Comparison of ENCODE assay signal across 15 cellular contexts in genomic region chr3:197238842-197239241, GRCh38. TPM values are rescaled to one million over a fixed set of nuclear protein-coding genes. Genes with fewer than 3 reads are reported as not detected.
DNase-seq lines count a peak whose midpoint lies in the region; ATAC-seq and TF ChIP-seq lines count a peak whose summit lies in the region.
"Had no signal": no experiment of that assay in that cellular context is flagged by ENCODE, and none has a peak within 500 bp of the region (broad histone marks: within the 10 kb centered on the region; RNA-seq: fewer than 3 reads in every experiment).

No MANE protein-coding gene starts in this region.

- intact Hi-C loops in natural killer cell (cut with micrococcal nuclease), result no loop called here

- no peak for DNase-seq in natural killer cell
- no peak for DNase-seq in NCI-H748 treated with DMSO at 0.1 percent for 48 hours (lab: John Stamatoyannopoulos, UW)
- no peak for DNase-seq in NCI-H1436 (lab: John Stamatoyannopoulos, UW)
- DNase-seq in activated CD4-positive, CD25-positive, alpha-beta regulatory T cell treated with anti-CD3 and anti-CD28 coated beads, Interleukin-2, amount 50 U/mL, for 72 hours, result no peak
- DNase-seq: activated CD4-positive, alpha-beta T cell treated with anti-CD3 and anti-CD28 coated beads, Interleukin-2, amount 50 U/mL, for 4 hours; aorta; DMS 273 treated with DMSO at 0.1 percent for 48 hours; NCI-H1092; Peyer's patch; stimulated activated CD4-positive, alpha-beta T cell treated with anti-CD3 and anti-CD28 coated beads, Interleukin-4, amount 100 ng/mL, for 4 hours; thyroid gland had no signal

- ATAC-seq in GM18508 (IDR thresholded peaks at IDR 0.05; ENCODE audit: insufficient read depth, unreplicated experiment) (peak; percentile 47), GM21367 (IDR thresholded peaks at IDR 0.05; ENCODE audit: unreplicated experiment) (peak; percentile 46), natural killer cell (no peak)
- ATAC-seq: SK-N-SH treated with all-trans-retinoic acid at 6 μM for 48 hours had no signal

- H3K9me3 Mint-ChIP-seq in IgD-negative memory B cell, result peaks cover 0 to 13% (median 4%) of the 10 kb centered on the region in 3 donors
- H3K9me3 Mint-ChIP-seq in natural killer cell, result peaks cover 4 to 19% of the 10 kb centered on the region in 2 donors

- H3K4me3 Mint-ChIP-seq in IgD-negative memory B cell (peak overlapping the region in 3 of 4 donors; percentile 1 to 66 (median 11)), natural killer cell (no peak overlapping the region)

- H3K27me3 Mint-ChIP-seq in IgD-negative memory B cell (no peaks in the 10 kb centered on the region), natural killer cell (ENCODE audit: low read depth in 2 of 2) (no peaks in the 10 kb centered on the region)

- H3K4me1 Mint-ChIP-seq in IgD-negative memory B cell, result peaks cover 31 to 41% (median 34%) of the 10 kb centered on the region in 3 donors
- H3K4me1 Mint-ChIP-seq in natural killer cell, result peaks cover 70 to 77% of the 10 kb centered on the region in 2 donors

- H3K36me3 Mint-ChIP-seq in IgD-negative memory B cell, result peaks cover 13% of the 10 kb centered on the region
- H3K36me3 Mint-ChIP-seq in natural killer cell, result peaks cover 49% of the 10 kb centered on the region

- H3K27ac Mint-ChIP-seq in IgD-negative memory B cell (peak overlapping the region in 1 of 3 donors; percentile 32), natural killer cell (peak overlapping the region; percentile 1 to 32)

- TF ChIP-seq CTCF in natural killer cell (IDR thresholded peaks at IDR 0.05), result no peak

RNA-seq across cellular contexts. Expression of gene DLG1, which starts 59.6 kb away (rescaled TPM):
- 28.6 TPM for polyA plus RNA-seq in IgD-negative memory B cell
- total RNA-seq in natural killer cell, result 10 to 100 TPM; 82.0 to 91.8 (median 89.0) TPM

Comparison
In these comparisons a context has a peak if more than half of its experiments do, and no peak if none do; other contexts are left out.
1. ATAC-seq: peak in GM18508 (single experiment) and GM21367 (single experiment); none in natural killer cell (0 of 3).